In genomic region chr3:8584661-8585060, GRCh38 we compare ENCODE assay signal across 35 cellular contexts.
"Had no signal": no experiment of that assay in that cellular context is flagged by ENCODE, and none has a peak within 500 bp of the region (broad histone marks: within the 10 kb centered on the region; RNA-seq: fewer than 3 reads in every experiment).

No MANE protein-coding gene starts in this region.

- H3K27me3 ChIP-seq: MG63 had no signal

- H3K27ac ChIP-seq: KMS-11 had no signal

- H3K9me3 ChIP-seq: MG63 had no signal

- DNase-seq: Karpas-422, Kasumi-1, KBM-7, KG1, MG63, MM.1S, MV-4-11, NCI-H1048, NCI-H1092, NCI-H1092 treated with DMSO at 0.1 percent for 48 hours, NCI-H1105, NCI-H1105 treated with DMSO at 0.1 percent for 48 hours, NCI-H1417, NCI-H1417 treated with DMSO at 0.1 percent for 48 hours, NCI-H1436, NCI-H1436 treated with DMSO at 0.1 percent for 48 hours, NCI-H146, NCI-H1694, NCI-H1694 treated with DMSO at 0.1 percent for 48 hours, NCI-H187, NCI-H187 treated with DMSO at 0.1 percent for 48 hours, NCI-H1930, NCI-H2029, NCI-H2029 treated with DMSO at 0.1 percent for 48 hours, NCI-H2081, NCI-H2081 treated with DMSO at 0.1 percent for 48 hours, NCI-H2107, NCI-H2171, NCI-H2171 treated with DMSO at 0.1 percent for 48 hours, NCI-H2227 treated with DMSO at 0.1 percent for 48 hours, NCI-H226, NCI-H345, NCI-H446, NCI-H446 treated with DMSO at 0.1 percent for 48 hours had no signal

- H3K4me3 ChIP-seq: MG63 had no signal

- H3K36me3 ChIP-seq: MG63 had no signal
